In genomic region chr1:84835169-84835568, GRCh38 we compare ENCODE assay signal across 30 cellular contexts. TPM values are rescaled to one million over a fixed set of nuclear protein-coding genes. Genes with fewer than 3 reads are reported as not detected.
A peak's percentile ranks its signal among the peaks of the same experiment; 100 is the strongest.
DNase-seq lines count a peak whose midpoint lies in the region; ATAC-seq and TF ChIP-seq lines count a peak whose summit lies in the region.
"Had no signal": no experiment of that assay in that cellular context is flagged by ENCODE, and none has a peak within 500 bp of the region (broad histone marks: within the 10 kb centered on the region; RNA-seq: fewer than 3 reads in every experiment).

No MANE protein-coding gene starts in this region.

- intact Hi-C loops in esophagus squamous epithelium (cut with DNase I): no loop called here
- intact Hi-C loops in activated CD4-positive, alpha-beta memory T cell treated with anti-CD3 and anti-CD28 coated beads for 36 hours (cut with micrococcal nuclease): no loop called here

- DNase-seq in MV-4-11 (lab: John Stamatoyannopoulos, UW) (peak; percentile 12), astrocyte of the hippocampus (ENCODE audit: low read depth, low spot score) (peak; percentile 10), esophagus squamous epithelium (lab: John Stamatoyannopoulos, UW) (no peak), hippocampal formation (lab: John Stamatoyannopoulos, UW) (no peak), GM03348 (ENCODE audit: low spot score) (no peak)
- no peak for DNase-seq in activated CD4-positive, alpha-beta memory T cell treated with anti-CD3 and anti-CD28 coated beads for 36 hours
- DNase-seq: ACHN; activated CD4-positive, alpha-beta T cell treated with anti-CD3 and anti-CD28 coated beads, Interleukin-2, amount 50 U/mL, for 48 hours; activated CD8-positive, alpha-beta memory T cell treated with anti-CD3 and anti-CD28 coated beads, Interleukin-2, amount 50 U/mL, for 4 hours; cerebellar nuclear complex; glutamatergic neuron; kidney; naive thymus-derived CD4-positive, alpha-beta T cell; NCI-H1694; NCI-H2171; NCI-H524; NK-92 treated with Interleukin-12 subunit alpha and Interleukin-12 subunit beta, amount 100 ng/mL, for 24 hours; occipital lobe; Peyer's patch; SJCRH30; thyroid gland had no signal

- TF ChIP-seq CTCF in C4-2B (conservative IDR thresholded peaks at IDR 0.05) (no peak), esophagus squamous epithelium (IDR thresholded peaks at IDR 0.05) (no peak)

- H3K27me3 Mint-ChIP-seq in activated CD4-positive, alpha-beta memory T cell treated with anti-CD3 and anti-CD28 coated beads for 36 hours: no peaks in the 10 kb centered on the region
- H3K27me3 Mint-ChIP-seq: stimulated activated naive CD8-positive, alpha-beta T cell treated with anti-CD3 and anti-CD28 coated beads, Interleukin-15, Interleukin-2, amounts not matched to agents 100 ng/mL and 50 ng/mL, for 24 hours had no signal

- peaks cover 8% of the 10 kb centered on the region for H3K4me1 Mint-ChIP-seq in activated CD4-positive, alpha-beta memory T cell treated with anti-CD3 and anti-CD28 coated beads for 36 hours (ENCODE audit: low read depth)

- H3K36me3 ChIP-seq in esophagus squamous epithelium: no peaks in the 10 kb centered on the region
- H3K36me3 ChIP-seq: ascending aorta; BLaER1 treated with 17β-estradiol and CSF1 and Interleukin-3, amounts not matched to agents 10 nM and 100 nM; Peyer's patch; SJCRH30; thyroid gland had no signal

- peaks cover 0 to 41% (median 0%) of the 10 kb centered on the region in 3 donors for H3K4me1 ChIP-seq in esophagus squamous epithelium
- H3K4me1 ChIP-seq: BLaER1 treated with 17β-estradiol and CSF1 and Interleukin-3, amounts not matched to agents 10 nM and 100 nM; Peyer's patch; SJCRH30; thyroid gland had no signal

- 37 to 43% methylated on average over 7 of the region's 7 CpGs for WGBS in esophagus squamous epithelium, 2 donors

- H3K4me3 Mint-ChIP-seq in activated CD4-positive, alpha-beta memory T cell treated with anti-CD3 and anti-CD28 coated beads for 36 hours: no peak overlapping the region
- H3K4me3 Mint-ChIP-seq: activated T-helper 17 cell treated with anti-CD3 and anti-CD28 coated beads, Interleukin-2, amount 50 U/mL, for 72 hours; mesothelial cell of epicardium; naive thymus-derived CD4-positive, alpha-beta T cell; stimulated activated naive CD8-positive, alpha-beta T cell treated with anti-CD3 and anti-CD28 coated beads, Interleukin-15, Interleukin-2, amounts not matched to agents 100 ng/mL and 50 ng/mL, for 24 hours had no signal

- no peak overlapping the region for H3K27ac Mint-ChIP-seq in activated CD4-positive, alpha-beta memory T cell treated with anti-CD3 and anti-CD28 coated beads for 36 hours
- H3K27ac Mint-ChIP-seq: activated naive CD4-positive, alpha-beta T cell treated with anti-CD3 and anti-CD28 coated beads, Interleukin-2, amount 50 U/mL, for 72 hours; activated T-helper 17 cell treated with anti-CD3 and anti-CD28 coated beads, Interleukin-2, amount 50 U/mL, for 72 hours; mesothelial cell of epicardium; stimulated activated naive CD8-positive, alpha-beta T cell treated with anti-CD3 and anti-CD28 coated beads, Interleukin-15, Interleukin-2, amounts not matched to agents 100 ng/mL and 50 ng/mL, for 24 hours had no signal

- H3K9me3 ChIP-seq in esophagus squamous epithelium: no peaks in the 10 kb centered on the region
- H3K9me3 ChIP-seq: ascending aorta; BLaER1 treated with 17β-estradiol and CSF1 and Interleukin-3, amounts not matched to agents 10 nM and 100 nM; Peyer's patch; SJCRH30; thyroid gland had no signal

- H3K4me3 ChIP-seq in esophagus squamous epithelium: no peak overlapping the region
- H3K4me3 ChIP-seq: ascending aorta; BLaER1 treated with 17β-estradiol and CSF1 and Interleukin-3, amounts not matched to agents 10 nM and 100 nM; Peyer's patch; SJCRH30; thyroid gland had no signal

- no peak for TF ChIP-seq POLR2A in esophagus squamous epithelium (IDR thresholded peaks at IDR 0.05)

- H3K27me3 ChIP-seq in esophagus squamous epithelium: no peaks in the 10 kb centered on the region
- H3K27me3 ChIP-seq: ascending aorta; BLaER1 treated with 17β-estradiol and CSF1 and Interleukin-3, amounts not matched to agents 10 nM and 100 nM; Peyer's patch; SJCRH30; thyroid gland had no signal

- ATAC-seq in HG02610 (IDR thresholded peaks at IDR 0.05; ENCODE audit: unreplicated experiment): no peak
- ATAC-seq: naive thymus-derived CD4-positive, alpha-beta T cell had no signal

- POLR2A ChIA-PET in activated CD4-positive, alpha-beta memory T cell treated with anti-CD3 and anti-CD28 coated beads for 36 hours (lab: Charles Lee): no interaction called here

- H3K27ac ChIP-seq in C4-2B (peak overlapping the region; percentile 71; the same call in 1 of the 2 replicates), esophagus squamous epithelium (peak overlapping the region; percentile 67 to 87 (median 73))
- H3K27ac ChIP-seq: BLaER1 treated with 17β-estradiol and CSF1 and Interleukin-3, amounts not matched to agents 10 nM and 100 nM; KMS-11; Peyer's patch; SJCRH30; thyroid gland had no signal

- H3K36me3 Mint-ChIP-seq in activated CD4-positive, alpha-beta memory T cell treated with anti-CD3 and anti-CD28 coated beads for 36 hours: no peaks in the 10 kb centered on the region
- H3K36me3 Mint-ChIP-seq: activated naive CD4-positive, alpha-beta T cell treated with anti-CD3 and anti-CD28 coated beads, Interleukin-2, amount 50 U/mL, for 72 hours; mesothelial cell of epicardium had no signal

- CTCF ChIA-PET in activated CD4-positive, alpha-beta memory T cell treated with anti-CD3 and anti-CD28 coated beads for 36 hours (lab: Charles Lee): no interaction called here

- no peaks in the 10 kb centered on the region for H3K9me3 Mint-ChIP-seq in activated CD4-positive, alpha-beta memory T cell treated with anti-CD3 and anti-CD28 coated beads for 36 hours
- H3K9me3 Mint-ChIP-seq: activated naive CD4-positive, alpha-beta T cell treated with anti-CD3 and anti-CD28 coated beads, Interleukin-2, amount 50 U/mL, for 72 hours; activated T-helper 17 cell treated with anti-CD3 and anti-CD28 coated beads, Interleukin-2, amount 50 U/mL, for 72 hours; stimulated activated naive CD8-positive, alpha-beta T cell treated with anti-CD3 and anti-CD28 coated beads, Interleukin-15, Interleukin-2, amounts not matched to agents 100 ng/mL and 50 ng/mL, for 24 hours had no signal

RNA-seq across cellular contexts. Expression of gene LPAR3, which starts 57.8 kb away (rescaled TPM):
- 10 to 100 TPM; 14.9 to 27.1 (median 19.5) TPM for total RNA-seq in esophagus squamous epithelium
- under 1 TPM; 0.36 to 0.83 TPM for total RNA-seq in activated CD4-positive, alpha-beta memory T cell treated with anti-CD3 and anti-CD28 coated beads for 36 hours
- total RNA-seq: ascending aorta had no signal

Comparison
In these comparisons a context has a peak if more than half of its experiments do, and no peak if none do; other contexts are left out.
1. DNase-seq: peak in MV-4-11 (single experiment) and astrocyte of the hippocampus (single experiment); none in esophagus squamous epithelium (single experiment), hippocampal formation (0 of 2), activated CD4-positive, alpha-beta memory T cell treated with anti-CD3 and anti-CD28 coated beads for 36 hours (single experiment) and GM03348 (single experiment).
2. RNA of gene LPAR3, which starts 57.8 kb away (total RNA-seq): 14.9 to 27.1 TPM in esophagus squamous epithelium; 0.36 to 0.83 TPM in activated CD4-positive, alpha-beta memory T cell treated with anti-CD3 and anti-CD28 coated beads for 36 hours; every median in the first group is over 4 times any median in the second.